23 cellular contexts compared by ENCODE assay signal in the genomic region with DNA sequence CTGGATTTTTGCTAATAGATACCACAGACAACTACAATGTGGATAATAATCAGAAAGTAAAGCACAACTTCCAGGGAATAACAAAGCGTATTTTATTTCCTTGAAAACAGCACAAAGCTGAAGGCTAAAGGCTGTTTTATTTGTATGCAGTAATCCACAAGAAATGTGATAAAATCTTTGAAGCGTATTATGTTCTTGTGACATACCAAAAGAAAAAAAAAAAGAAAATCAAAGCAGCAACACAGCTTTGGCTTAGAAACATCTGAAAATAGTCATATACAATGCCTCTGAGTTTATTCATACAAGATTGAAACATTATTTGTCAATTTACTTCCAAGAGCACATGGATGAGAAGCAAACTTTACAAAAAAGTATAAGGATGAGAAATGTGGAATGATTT.
"Had no signal": no experiment of that assay in that cellular context is flagged by ENCODE, and none has a peak within 500 bp of the region (broad histone marks: within the 10 kb centered on the region; RNA-seq: fewer than 3 reads in every experiment).

No MANE protein-coding gene starts in this region.

- H3K36me3 ChIP-seq: adrenal gland, left ventricle myocardium inferior, right atrium auricular region, tibial nerve had no signal

- H3K4me3 Mint-ChIP-seq: activated naive CD4-positive, alpha-beta T cell treated with anti-CD3 and anti-CD28 coated beads, Interleukin-2, amount 50 U/mL, for 24 hours; immature natural killer cell; naive thymus-derived CD8-positive, alpha-beta T cell; T-helper 1 cell treated with Interleukin-12 subunit alpha and Interleukin-12 subunit beta and Interleukin-4 antibody, amounts not matched to agents 30 μg/mL and 1 μg/mL, for 36 hours had no signal

- H3K4me3 ChIP-seq: adrenal gland, left ventricle myocardium inferior, right atrium auricular region, skin epidermis, tibial nerve had no signal

- H3K9me3 ChIP-seq: adrenal gland, left ventricle myocardium inferior, right atrium auricular region, tibial nerve had no signal

- H3K9me3 Mint-ChIP-seq: T-helper 1 cell treated with Interleukin-12 subunit alpha and Interleukin-12 subunit beta and Interleukin-4 antibody, amounts not matched to agents 30 μg/mL and 1 μg/mL, for 36 hours had no signal

- DNase-seq: activated CD4-positive, alpha-beta T cell treated with anti-CD3 and anti-CD28 coated beads, Interleukin-2, amount 50 U/mL, for 1 hour; activated gamma-delta T cell; dermis blood vessel endothelial cell; effector memory CD4-positive, alpha-beta T cell; immature natural killer cell; kidney glomerular epithelial cell; left ventricle myocardium inferior; mesenchymal stem cell; naive thymus-derived CD8-positive, alpha-beta T cell; nucleus accumbens; stimulated activated naive CD8-positive, alpha-beta T cell treated with anti-CD3 and anti-CD28 coated beads, Interleukin-15, Interleukin-2, amounts not matched to agents 100 U/mL and 50 U/mL, for 24 hours had no signal

- H3K4me1 ChIP-seq: adrenal gland, left ventricle myocardium inferior, right atrium auricular region, tibial nerve had no signal

- H3K36me3 Mint-ChIP-seq: immature natural killer cell had no signal

- H3K27ac Mint-ChIP-seq: activated naive CD4-positive, alpha-beta T cell treated with anti-CD3 and anti-CD28 coated beads, Interleukin-2, amount 50 U/mL, for 24 hours; immature natural killer cell; naive thymus-derived CD8-positive, alpha-beta T cell; progenitor cell of endocrine pancreas; T-helper 1 cell treated with Interleukin-12 subunit alpha and Interleukin-12 subunit beta and Interleukin-4 antibody, amounts not matched to agents 30 μg/mL and 1 μg/mL, for 36 hours had no signal

- H3K27me3 ChIP-seq: adrenal gland, right atrium auricular region, tibial nerve had no signal

- FAIRE-seq: astrocyte, bronchial epithelial cell, urothelium cell line had no signal

- H3K27ac ChIP-seq: epithelial cell of prostate, left ventricle myocardium inferior, right atrium auricular region, tibial nerve had no signal

- H3K4me1 Mint-ChIP-seq: activated naive CD4-positive, alpha-beta T cell treated with anti-CD3 and anti-CD28 coated beads, Interleukin-2, amount 50 U/mL, for 24 hours; immature natural killer cell; naive thymus-derived CD8-positive, alpha-beta T cell had no signal

- H3K27me3 Mint-ChIP-seq: activated naive CD4-positive, alpha-beta T cell treated with anti-CD3 and anti-CD28 coated beads, Interleukin-2, amount 50 U/mL, for 24 hours; naive thymus-derived CD8-positive, alpha-beta T cell; progenitor cell of endocrine pancreas had no signal

- ATAC-seq: activated CD4-positive, CD25-positive, alpha-beta regulatory T cell treated with anti-CD3 and anti-CD28 coated beads, Interleukin-2, amount 50 U/mL, for 24 hours; naive thymus-derived CD8-positive, alpha-beta T cell; stimulated activated naive CD8-positive, alpha-beta T cell treated with anti-CD3 and anti-CD28 coated beads, Interleukin-15, Interleukin-2, amounts not matched to agents 100 U/mL and 50 U/mL, for 24 hours had no signal
